1 cellular context compared by ENCODE assay signal in the genomic region with DNA sequence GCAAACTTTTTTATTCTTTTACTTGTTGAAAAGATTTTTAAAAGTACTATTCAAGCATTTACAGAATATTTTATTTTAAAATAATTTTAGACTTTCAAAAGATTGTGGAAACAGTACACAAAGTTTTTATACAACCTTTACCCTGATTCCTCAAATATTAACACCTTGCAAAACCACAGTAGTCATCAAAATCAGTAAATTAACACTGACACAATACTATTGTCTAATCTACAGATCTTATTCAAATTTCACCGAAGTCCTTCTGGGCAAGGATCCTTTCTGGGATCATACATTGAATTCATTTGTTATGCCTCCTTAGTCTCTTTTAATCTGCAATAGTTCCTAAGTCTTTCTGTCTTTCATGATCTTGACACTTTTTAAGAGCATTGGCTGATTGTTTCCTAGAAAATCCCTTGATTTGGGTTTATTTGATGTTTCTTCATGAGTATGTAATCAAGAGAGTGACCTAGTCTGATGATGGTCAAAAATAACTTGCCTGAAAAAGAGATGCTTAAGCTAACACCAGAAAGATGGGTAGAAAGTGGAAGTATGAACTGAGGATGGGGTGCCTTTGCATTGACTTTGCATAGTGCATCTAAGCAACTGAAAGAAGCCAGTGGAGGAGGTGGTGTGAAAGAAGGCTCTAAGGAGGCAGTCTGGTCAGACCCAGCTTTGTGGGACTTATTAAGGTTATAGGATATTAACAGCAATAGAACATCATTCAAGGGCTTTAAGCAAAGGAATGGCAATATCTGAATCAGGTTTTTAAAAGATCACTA.
TF ChIP-seq lines count a peak whose summit lies in the region.

No MANE protein-coding gene starts in this region.

TF ChIP-seq in HepG2, 621 proteins besides CTCF, POLR2A, EP300 and RAD21:
- TF ChIP-seq SMAD1 (CRISPR knock-in tag; IDR thresholded peaks at IDR 0.05; ENCODE audit: borderline replicate concordance, low read depth), result no peak
- TF ChIP-seq MAFK (conservative IDR thresholded peaks at IDR 0.05 in 1 of 2, IDR thresholded peaks at IDR 0.05 in 1 of 2; ENCODE audit: low read length in 2 of 2), result peak; percentile 13 to 52; a peak in 1 of 4 replicates
